ENCODE assay signal across 14 cellular contexts in genomic region chr2:67798536-67799160, GRCh38.
DNase-seq lines count a peak whose midpoint lies in the region; ATAC-seq and TF ChIP-seq lines count a peak whose summit lies in the region.
"Had no signal": no experiment of that assay in that cellular context is flagged by ENCODE, and none has a peak within 500 bp of the region (broad histone marks: within the 10 kb centered on the region; RNA-seq: fewer than 3 reads in every experiment).

No MANE protein-coding gene starts in this region.

- H3K36me3 ChIP-seq in ascending aorta (no peaks in the 10 kb centered on the region), fibroblast of lung (ENCODE audit: control insufficient read depth, insufficient read depth, low read length) (no peaks in the 10 kb centered on the region), osteoblast (ENCODE audit: insufficient read depth, low read length) (no peaks in the 10 kb centered on the region), aorta (ENCODE audit: control insufficient read depth in 1 of 2, insufficient read depth in 2 of 2, low read length in 1 of 2) (no peaks in the 10 kb centered on the region), lower lobe of right lung (no peaks in the 10 kb centered on the region)
- H3K36me3 ChIP-seq: BLaER1, MG63 had no signal

- H3K4me3 Mint-ChIP-seq in activated CD8-positive, alpha-beta T cell treated with anti-CD3 and anti-CD28 coated beads for 36 hours = no peak overlapping the region
- H3K4me3 Mint-ChIP-seq: CD8-positive, alpha-beta memory T cell had no signal

- H4K20me1 ChIP-seq in fibroblast of lung (ENCODE audit: control insufficient read depth, extremely low read depth, insufficient read depth, low read length) (no peaks in the 10 kb centered on the region), osteoblast (ENCODE audit: insufficient read depth, low read length) (no peaks in the 10 kb centered on the region)
- H4K20me1 ChIP-seq: BLaER1 had no signal

- no peak overlapping the region for H3K4me3 ChIP-seq in ascending aorta
- no peak overlapping the region for H3K4me3 ChIP-seq in fibroblast of lung (replicated peaks in 1 of 4; ENCODE audit: control extremely low read depth in 1 of 4, insufficient read depth in 1 of 4, low read depth in 3 of 4, low read length in 4 of 4)
- H3K4me3 ChIP-seq in osteoblast (ENCODE audit: insufficient read depth, low read length) = no peak overlapping the region
- no peak overlapping the region for H3K4me3 ChIP-seq in aorta (ENCODE audit: low read length in 2 of 2)
- no peak overlapping the region for H3K4me3 ChIP-seq in lower lobe of right lung
- H3K4me3 ChIP-seq: BLaER1, MG63 had no signal

- H3K4me2 ChIP-seq in fibroblast of lung (ENCODE audit: extremely low read depth, insufficient read depth, low read length) (peak overlapping the region; percentile 65), osteoblast (ENCODE audit: insufficient read depth, low read length) (peak overlapping the region; percentile 57)
- H3K4me2 ChIP-seq: BLaER1 had no signal

- no peak for ATAC-seq in aorta (ENCODE audit: low FRiP score)
- ATAC-seq in activated CD8-positive, alpha-beta T cell treated with anti-CD3 and anti-CD28 coated beads for 36 hours = no peak
- ATAC-seq in lower lobe of right lung = no peak
- ATAC-seq: PC-3 had no signal

- H3K4me1 ChIP-seq in ascending aorta = peaks cover 3 to 16% of the 10 kb centered on the region in 2 donors
- peaks cover 10% of the 10 kb centered on the region for H3K4me1 ChIP-seq in fibroblast of lung (ENCODE audit: control insufficient read depth, extremely low read depth, insufficient read depth, low read length)
- peaks cover 17% of the 10 kb centered on the region for H3K4me1 ChIP-seq in osteoblast (ENCODE audit: insufficient read depth, low read length)
- peaks cover 2 to 4% of the 10 kb centered on the region in 2 donors for H3K4me1 ChIP-seq in aorta (ENCODE audit: control insufficient read depth in 1 of 2, insufficient read depth in 2 of 2, low read length in 2 of 2)
- peaks cover 8% of the 10 kb centered on the region for H3K4me1 ChIP-seq in lower lobe of right lung
- H3K4me1 ChIP-seq: BLaER1 had no signal

- H2AFZ ChIP-seq in fibroblast of lung (ENCODE audit: low read length) (peak overlapping the region; percentile 60), osteoblast (ENCODE audit: low read length) (peak overlapping the region; percentile 1)

- H3K9ac ChIP-seq in fibroblast of lung (ENCODE audit: insufficient read depth, low read length) = no peak overlapping the region
- H3K9ac ChIP-seq: BLaER1 had no signal

- H3K4me1 Mint-ChIP-seq in activated CD8-positive, alpha-beta T cell treated with anti-CD3 and anti-CD28 coated beads for 36 hours (ENCODE audit: low read depth) = no peaks in the 10 kb centered on the region
- H3K4me1 Mint-ChIP-seq: CD8-positive, alpha-beta memory T cell had no signal

- H3K27ac ChIP-seq in ascending aorta = peak overlapping the region; percentile 50 to 71
- H3K27ac ChIP-seq in fibroblast of lung (ENCODE audit: insufficient read depth, low read length) = no peak overlapping the region
- peak overlapping the region; percentile 10 for H3K27ac ChIP-seq in osteoblast (ENCODE audit: low read depth, low read length)
- H3K27ac ChIP-seq in aorta (ENCODE audit: low read depth in 1 of 2, low read length in 2 of 2) = peak overlapping the region; percentile 15 to 81
- H3K27ac ChIP-seq in lower lobe of right lung = no peak overlapping the region
- H3K27ac ChIP-seq: BLaER1 had no signal

- no peak for DNase-seq in ascending aorta (ENCODE audit: low spot score in 2 of 2)
- no peak for DNase-seq in fibroblast of lung (ENCODE audit: low read depth in 2 of 2)
- no peak for DNase-seq in osteoblast (ENCODE audit: insufficient read length, low spot score, missing footprints)
- DNase-seq in aorta = no peak
- no peak for DNase-seq in activated CD8-positive, alpha-beta T cell treated with anti-CD3 and anti-CD28 coated beads for 36 hours
- no peak for DNase-seq in SK-N-DZ (ENCODE audit: low spot score)
- no peak for DNase-seq in lower lobe of right lung
- DNase-seq: CD8-positive, alpha-beta memory T cell; KG1; MG63; NCI-H1092 treated with DMSO at 0.1 percent for 48 hours; NCI-H1694 had no signal

- no peak overlapping the region for H3K27ac Mint-ChIP-seq in activated CD8-positive, alpha-beta T cell treated with anti-CD3 and anti-CD28 coated beads for 36 hours
- H3K27ac Mint-ChIP-seq: CD8-positive, alpha-beta memory T cell had no signal

- H3K9me3 ChIP-seq in ascending aorta (no peaks in the 10 kb centered on the region), fibroblast of lung (ENCODE audit: control insufficient read depth, insufficient read depth, low read depth, low read length) (no peaks in the 10 kb centered on the region), osteoblast (ENCODE audit: low read depth, low read length) (no peaks in the 10 kb centered on the region), aorta (ENCODE audit: control insufficient read depth, low read length) (peaks cover 2% of the 10 kb centered on the region), lower lobe of right lung (no peaks in the 10 kb centered on the region)
- H3K9me3 ChIP-seq: BLaER1, MG63 had no signal

- POLR2A ChIA-PET in activated CD8-positive, alpha-beta T cell treated with anti-CD3 and anti-CD28 coated beads for 36 hours (lab: Charles Lee) = no interaction called here

- H3K27me3 Mint-ChIP-seq in activated CD8-positive, alpha-beta T cell treated with anti-CD3 and anti-CD28 coated beads for 36 hours = peaks cover 5% of the 10 kb centered on the region

- no peaks in the 10 kb centered on the region for H3K9me3 Mint-ChIP-seq in activated CD8-positive, alpha-beta T cell treated with anti-CD3 and anti-CD28 coated beads for 36 hours

- H3K27me3 ChIP-seq in ascending aorta (no peaks in the 10 kb centered on the region), fibroblast of lung (ENCODE audit: control insufficient read depth, insufficient read depth, low read length) (no peaks in the 10 kb centered on the region), osteoblast (ENCODE audit: insufficient read depth, low read length) (no peaks in the 10 kb centered on the region), aorta (ENCODE audit: control insufficient read depth in 1 of 2, insufficient read depth in 2 of 2, low read length in 1 of 2) (no peaks in the 10 kb centered on the region), lower lobe of right lung (ENCODE audit: low read depth) (no peaks in the 10 kb centered on the region)
- H3K27me3 ChIP-seq: BLaER1, MG63 had no signal

- WGBS in aorta, 2 donors = 3 to 5% methylated on average over 5 of the region's 5 CpGs

- no peaks in the 10 kb centered on the region for H3K36me3 Mint-ChIP-seq in activated CD8-positive, alpha-beta T cell treated with anti-CD3 and anti-CD28 coated beads for 36 hours (ENCODE audit: low read depth)
- H3K36me3 Mint-ChIP-seq: CD8-positive, alpha-beta memory T cell had no signal

- no peak for TF ChIP-seq CTCF in ascending aorta (IDR thresholded peaks at IDR 0.05)
- no peak for TF ChIP-seq CTCF in fibroblast of lung (conservative IDR thresholded peaks at IDR 0.05 in 1 of 2, IDR thresholded peaks at IDR 0.05 in 1 of 2; ENCODE audit: low read depth in 1 of 2, low read length in 2 of 2)
- TF ChIP-seq CTCF in osteoblast (IDR thresholded peaks at IDR 0.05; ENCODE audit: extremely low read depth, low read depth, low read length) = no peak
- TF ChIP-seq CTCF in activated CD8-positive, alpha-beta T cell treated with anti-CD3 and anti-CD28 coated beads for 36 hours (IDR thresholded peaks at IDR 0.05) = no peak
- TF ChIP-seq CTCF in lower lobe of right lung (IDR thresholded peaks at IDR 0.05) = no peak

- intact Hi-C loops in ascending aorta (cut with DNase I) (no loop called here), aorta (cut with DNase I) (no loop called here), lower lobe of right lung (cut with DNase I) (no loop called here)
- intact Hi-C loops in activated CD8-positive, alpha-beta T cell treated with anti-CD3 and anti-CD28 coated beads for 36 hours (cut with micrococcal nuclease) = no loop called here

- H3K79me2 ChIP-seq in fibroblast of lung (ENCODE audit: control insufficient read depth, insufficient read depth, low read length) (no peaks in the 10 kb centered on the region), osteoblast (ENCODE audit: insufficient read depth, low read length) (no peaks in the 10 kb centered on the region)

- CTCF ChIA-PET in activated CD8-positive, alpha-beta T cell treated with anti-CD3 and anti-CD28 coated beads for 36 hours (lab: Charles Lee) = no interaction called here

Comparison
In these comparisons a context has a peak if more than half of its experiments do, and no peak if none do; other contexts are left out.
1. H3K27ac ChIP-seq: peak in ascending aorta (2 of 2), osteoblast (single experiment) and aorta (2 of 2); none in fibroblast of lung (single experiment) and lower lobe of right lung (single experiment).